Comparison of ENCODE assay signal across 11 cellular contexts in the genomic region with DNA sequence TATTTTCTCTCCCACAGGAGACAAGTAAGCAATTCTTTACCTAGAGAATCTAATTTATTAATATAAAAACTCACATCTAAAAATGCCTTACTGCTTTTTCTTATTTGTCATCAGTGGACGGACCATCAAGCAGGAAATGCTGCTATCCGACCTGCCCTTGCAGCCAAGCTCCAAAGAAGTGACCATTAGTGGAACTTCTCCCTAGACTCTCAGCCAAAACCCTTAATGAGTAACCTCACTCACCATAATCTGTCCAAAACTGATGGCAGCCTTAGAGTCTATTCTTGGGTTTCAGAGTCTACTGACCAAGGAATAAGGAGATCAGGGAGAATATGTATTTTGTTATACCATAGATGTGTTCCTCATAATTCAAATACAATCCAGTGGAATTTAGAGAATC.
"Had no signal": no experiment of that assay in that cellular context is flagged by ENCODE, and none has a peak within 500 bp of the region (broad histone marks: within the 10 kb centered on the region; RNA-seq: fewer than 3 reads in every experiment).

No MANE protein-coding gene starts in this region.

- FAIRE-seq: H1, H54 had no signal

- H3K9me3 ChIP-seq: HAP-1 had no signal

- H3K4me3 ChIP-seq: GM23248, GM23338, HAP-1 had no signal

- H3K9ac ChIP-seq: GM23248 had no signal

- ATAC-seq: GM23338, HCT116 had no signal

- H3K27ac ChIP-seq: GM23248 had no signal

- H2AFZ ChIP-seq: GM23248, GM23338 had no signal

- H3K4me2 ChIP-seq: GM23338 had no signal

- DNase-seq: GM23248, GOT3, H7, H9, HCEC 1CT, HFFc6 had no signal
